Comparison of ENCODE assay signal across 13 cellular contexts in the genomic region with DNA sequence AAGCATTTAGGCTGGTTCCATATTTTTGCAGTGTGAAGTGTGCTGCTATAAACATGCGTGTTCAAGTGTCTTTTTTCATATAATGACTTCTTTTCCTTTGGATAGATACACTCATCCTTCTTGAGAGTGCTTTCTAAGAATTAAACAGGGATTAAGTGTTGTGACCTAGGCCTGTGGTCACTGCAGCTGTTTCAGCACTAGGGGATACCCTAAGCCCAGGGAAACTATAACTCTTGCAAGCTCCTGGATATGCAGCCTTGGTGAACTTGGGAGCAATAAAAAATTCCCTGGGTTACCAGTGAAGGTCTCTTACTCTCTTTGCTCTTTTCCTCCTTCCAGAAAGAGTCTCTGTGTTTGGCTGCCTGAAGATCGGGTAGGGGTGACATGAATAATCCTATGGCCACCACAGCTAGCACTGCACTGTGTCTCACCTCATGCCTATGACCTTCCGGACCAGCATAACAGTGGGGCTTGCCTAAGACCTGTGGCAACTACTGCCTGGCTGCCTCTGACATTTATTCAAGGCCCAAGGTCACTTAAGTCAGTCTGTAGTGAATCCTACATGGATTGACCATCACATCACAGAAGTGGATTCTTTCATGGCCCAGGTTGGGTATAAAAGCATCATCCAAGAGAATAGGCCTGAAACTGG.
DNase-seq lines count a peak whose midpoint lies in the region; TF ChIP-seq lines count a peak whose summit lies in the region.
"Had no signal": no experiment of that assay in that cellular context is flagged by ENCODE, and none has a peak within 500 bp of the region (broad histone marks: within the 10 kb centered on the region; RNA-seq: fewer than 3 reads in every experiment).

No MANE protein-coding gene starts in this region.

- no peak overlapping the region for H3K4me2 ChIP-seq in mesenchymal stem cell (ENCODE audit: low read length, poor library complexity, severe bottlenecking)

- H2BK12ac ChIP-seq in mesenchymal stem cell (ENCODE audit: low read length in 2 of 2): no peak overlapping the region

- no peak overlapping the region for H3K4me3 ChIP-seq in BE2C (ENCODE audit: low read depth, low read length)
- no peak overlapping the region for H3K4me3 ChIP-seq in WERI-Rb-1 (ENCODE audit: low read depth, low read length)
- H3K4me3 ChIP-seq in mesenchymal stem cell (ENCODE audit: insufficient read depth in 1 of 2, low read depth in 1 of 2, low read length in 2 of 2): no peak overlapping the region
- no peak overlapping the region for H3K4me3 ChIP-seq in tibial nerve
- H3K4me3 ChIP-seq: prostate gland had no signal

- no peaks in the 10 kb centered on the region for H3K79me1 ChIP-seq in mesenchymal stem cell (replicated peaks; ENCODE audit: low read length, poor library complexity, severe bottlenecking)

- TF ChIP-seq POLR2A in tibial nerve (IDR thresholded peaks at IDR 0.05): no peak

- TF ChIP-seq CTCF in BE2C (IDR thresholded peaks at IDR 0.05; ENCODE audit: low read depth, low read length) (peak; percentile 78), WERI-Rb-1 (IDR thresholded peaks at IDR 0.05; ENCODE audit: low read depth, low read length) (peak; percentile 41; the same call in 1 of the 2 replicates), GM20000 (IDR thresholded peaks at IDR 0.05; ENCODE audit: extremely low read depth, missing control alignments) (no peak), tibial nerve (IDR thresholded peaks at IDR 0.05) (no peak)

- no peak overlapping the region for H3K18ac ChIP-seq in mesenchymal stem cell (ENCODE audit: low read depth in 1 of 2, low read length in 2 of 2)

- H3K23ac ChIP-seq in mesenchymal stem cell (ENCODE audit: low read length in 2 of 2): no peak overlapping the region

- in situ Hi-C loops in G401 (cut with HindIII; ENCODE audit: low sequenced_read_pairs): no loop called here

- H3K4me1 ChIP-seq in BE2C (no peaks in the 10 kb centered on the region; the same call in 1 of the 2 replicates), mesenchymal stem cell (ENCODE audit: control insufficient read depth, insufficient read depth, low read depth, low read length) (no peaks in the 10 kb centered on the region), tibial nerve (no peaks in the 10 kb centered on the region)
- H3K4me1 ChIP-seq: prostate gland had no signal

- 91% methylated on average over 2 of the region's 3 CpGs for WGBS in mesenchymal stem cell
- 70 to 92% methylated on average over 3 of the region's 3 CpGs for WGBS in tibial nerve, 2 donors

- H2BK5ac ChIP-seq in mesenchymal stem cell (ENCODE audit: low read depth, low read length, poor library complexity, severe bottlenecking): no peak overlapping the region

- no peak overlapping the region for H3K27ac ChIP-seq in WERI-Rb-1
- H3K27ac ChIP-seq in mesenchymal stem cell (ENCODE audit: low read length, poor library complexity, severe bottlenecking): no peak overlapping the region
- H3K27ac ChIP-seq in tibial nerve: no peak overlapping the region
- H3K27ac ChIP-seq in caudate nucleus (ENCODE audit: low read depth, low read length): no peak overlapping the region
- H3K27ac ChIP-seq: prostate gland, RWPE1 had no signal

- DNase-seq in BE2C: no peak
- peak; percentile 1 for DNase-seq in NCI-H1105 (lab: John Stamatoyannopoulos, UW)
- peak; percentile 11 for DNase-seq in WERI-Rb-1
- peak; percentile 28 for DNase-seq in mesenchymal stem cell
- DNase-seq in G401 (ENCODE audit: low spot score): no peak
- no peak for DNase-seq in GM20000 (ENCODE audit: low spot score)
- no peak for DNase-seq in tibial nerve (ENCODE audit: low spot score in 2 of 2)
- DNase-seq in caudate nucleus (lab: John Stamatoyannopoulos, UW): no peak
- DNase-seq: activated naive CD4-positive, alpha-beta T cell; effector CD4-positive, alpha-beta T cell; NCI-H1417 treated with DMSO at 0.1 percent for 48 hours had no signal

- no peak for TF ChIP-seq EP300 in tibial nerve (IDR thresholded peaks at IDR 0.05)

- no peak overlapping the region for H2AK5ac ChIP-seq in mesenchymal stem cell (ENCODE audit: low read length, severe bottlenecking)

- peak overlapping the region; percentile 51 for H4K8ac ChIP-seq in mesenchymal stem cell (ENCODE audit: low read length)

- H3K4ac ChIP-seq in mesenchymal stem cell (ENCODE audit: low read depth in 1 of 2, low read length in 2 of 2): no peak overlapping the region

- no peak overlapping the region for H2AFZ ChIP-seq in mesenchymal stem cell (ENCODE audit: low read depth, low read length)

- H3K14ac ChIP-seq in mesenchymal stem cell (ENCODE audit: low read length in 2 of 2): no peak overlapping the region

- H3K9ac ChIP-seq in mesenchymal stem cell (ENCODE audit: low read length): no peak overlapping the region

- H2BK120ac ChIP-seq in mesenchymal stem cell (ENCODE audit: low read depth, low read length): no peak overlapping the region

- H3K9me3 ChIP-seq in BE2C: no peaks in the 10 kb centered on the region; the same call in 1 of the 2 replicates
- H3K9me3 ChIP-seq in WERI-Rb-1 (ENCODE audit: severe bottlenecking): no peaks in the 10 kb centered on the region
- peaks cover 8% of the 10 kb centered on the region for H3K9me3 ChIP-seq in mesenchymal stem cell (ENCODE audit: control insufficient read depth, low read length)
- no peaks in the 10 kb centered on the region for H3K9me3 ChIP-seq in tibial nerve
- H3K9me3 ChIP-seq: prostate gland had no signal

- no peak overlapping the region for H4K91ac ChIP-seq in mesenchymal stem cell (ENCODE audit: low read length)

- no peak overlapping the region for H2BK15ac ChIP-seq in mesenchymal stem cell (ENCODE audit: low read depth, poor library complexity, severe bottlenecking)

- H3K36me3 ChIP-seq in BE2C (no peaks in the 10 kb centered on the region), WERI-Rb-1 (no peaks in the 10 kb centered on the region), mesenchymal stem cell (ENCODE audit: control insufficient read depth in 1 of 2, insufficient read depth in 2 of 2, low read depth in 1 of 2, low read length in 2 of 2) (no peaks in the 10 kb centered on the region), tibial nerve (no peaks in the 10 kb centered on the region)
- H3K36me3 ChIP-seq: prostate gland had no signal

- H3K27me3 ChIP-seq in BE2C (no peaks in the 10 kb centered on the region), WERI-Rb-1 (ENCODE audit: insufficient read depth, low read depth, severe bottlenecking) (no peaks in the 10 kb centered on the region), mesenchymal stem cell (ENCODE audit: control insufficient read depth in 1 of 2, insufficient read depth in 1 of 2, low read length in 2 of 2) (no peaks in the 10 kb centered on the region), tibial nerve (no peaks in the 10 kb centered on the region)

Comparison
In these comparisons a context has a peak if more than half of its experiments do, and no peak if none do; other contexts are left out.
1. DNase-seq: peak in NCI-H1105 (single experiment), WERI-Rb-1 (single experiment) and mesenchymal stem cell (single experiment); none in BE2C (single experiment), G401 (single experiment), GM20000 (single experiment), tibial nerve (0 of 2) and caudate nucleus (0 of 61).
2. CTCF ChIP-seq: peak in BE2C (single experiment) and WERI-Rb-1 (single experiment); none in GM20000 (single experiment) and tibial nerve (0 of 5).